11 cellular contexts compared by ENCODE assay signal in genomic region chr5:61163905-61164304, GRCh38. TPM values are rescaled to one million over a fixed set of nuclear protein-coding genes. Genes with fewer than 3 reads are reported as not detected.
DNase-seq lines count a peak whose midpoint lies in the region; ATAC-seq and TF ChIP-seq lines count a peak whose summit lies in the region.
"Had no signal": no experiment of that assay in that cellular context is flagged by ENCODE, and none has a peak within 500 bp of the region (broad histone marks: within the 10 kb centered on the region; RNA-seq: fewer than 3 reads in every experiment).

No MANE protein-coding gene starts in this region.

- H3K36me3 ChIP-seq in breast epithelium (no peaks in the 10 kb centered on the region), Panc1 (ENCODE audit: control insufficient read depth, insufficient read depth, low read length) (peaks cover 35% of the 10 kb centered on the region), iPS-18a (ENCODE audit: control insufficient read depth, low read depth, low read length) (peaks cover 17% of the 10 kb centered on the region), skeletal muscle satellite cell (ENCODE audit: insufficient read depth, low read length) (peaks cover 19% of the 10 kb centered on the region)

- H3K27ac ChIP-seq in breast epithelium (no peak overlapping the region), Panc1 (ENCODE audit: low read length) (peak overlapping the region; percentile 97), iPS-18a (ENCODE audit: low read length) (no peak overlapping the region)

- peaks cover 8% of the 10 kb centered on the region for H3K4me1 Mint-ChIP-seq in MCF 10A (ENCODE audit: insufficient read depth, unreplicated experiment)

- no TSS peak for BruUV-seq in MCF 10A (replicated peaks; lab: Mats Ljungman, UMichigan)
- no TSS peak for BruUV-seq in Panc1 (replicated peaks; lab: Mats Ljungman, UMichigan)

- peaks cover 35% of the 10 kb centered on the region for H3K36me3 Mint-ChIP-seq in MCF 10A (ENCODE audit: insufficient read depth, unreplicated experiment)

- no peaks in the 10 kb centered on the region for H3K9me3 Mint-ChIP-seq in MCF 10A (ENCODE audit: unreplicated experiment)
- H3K9me3 Mint-ChIP-seq: CD8-positive, alpha-beta T cell had no signal

- peak overlapping the region; percentile 95 for H3K4me2 ChIP-seq in skeletal muscle satellite cell (ENCODE audit: low read length)

- H3K27me3 Mint-ChIP-seq in MCF 10A (ENCODE audit: insufficient read depth, unreplicated experiment) = no peaks in the 10 kb centered on the region

- CTCF ChIA-PET in MCF 10A (lab: Yijun Ruan, JAX) (interaction anchor here (0.6 to 3.4 kb wide), 6 partner anchors 8 to 210 kb away, joined by 3 to 26 read pairs (median 3); no protein-coding TSS in a partner anchor), Panc1 (lab: Charles Lee) (no interaction called here)

- DNase-seq in MCF 10A (ENCODE audit: unreplicated experiment) = no peak
- DNase-seq in breast epithelium (ENCODE audit: low spot score in 2 of 2) = no peak
- no peak for DNase-seq in Panc1 (ENCODE audit: low read depth, low spot score)
- no peak for DNase-seq in iPS-NIHi11 (ENCODE audit: low spot score)
- DNase-seq in SKM-1 treated with dmso at 0.1 percent for 144 hours (lab: John Stamatoyannopoulos, UW; ENCODE audit: unreplicated experiment) = no peak
- DNase-seq in kidney tubule cell (ENCODE audit: low spot score) = no peak
- DNase-seq: activated CD4-positive, alpha-beta T cell treated with anti-CD3 and anti-CD28 coated beads for 1 hour; CD8-positive, alpha-beta T cell; effector CD4-positive, alpha-beta T cell had no signal

- no peak for TF ChIP-seq POLR2A in breast epithelium (IDR thresholded peaks at IDR 0.05)

- in situ Hi-C loops in Panc1 (cut with HindIII; ENCODE audit: low pct_unique_long_range_greater_than_20kb, low sequenced_read_pairs) = no loop called here

- POLR2A ChIA-PET in MCF 10A (lab: Yijun Ruan, JAX) (interaction anchor here (0.7 to 4.6 kb wide), 11 partner anchors 9 to 655 kb away, joined by 3 to 62 read pairs (median 4); partner anchors contain the start of gene ZSWIM6), Panc1 (lab: Charles Lee) (interaction anchor here (0.6 to 1.5 kb wide), 3 partner anchors 13 to 658 kb away, joined by 4 to 7 read pairs (median 5); partner anchors contain the start of gene ZSWIM6)

- H3K4me3 ChIP-seq in breast epithelium (peak overlapping the region in 1 of 3 donors; percentile 88), Panc1 (ENCODE audit: low read depth in 2 of 2, low read length in 2 of 2) (peak overlapping the region; percentile 96; a peak in 3 of 4 replicates), iPS-18a (ENCODE audit: low read length) (peak overlapping the region; percentile 73), skeletal muscle satellite cell (ENCODE audit: low read length) (peak overlapping the region; percentile 98)

- TF ChIP-seq CTCF in MCF 10A (IDR thresholded peaks at IDR 0.05; ENCODE audit: unreplicated experiment) (no peak), breast epithelium (IDR thresholded peaks at IDR 0.05) (no peak), Panc1 (IDR thresholded peaks at IDR 0.05) (no peak)

- peak overlapping the region; percentile 93 for H3K4me3 Mint-ChIP-seq in MCF 10A (ENCODE audit: unreplicated experiment)

- peaks cover 0 to 4% of the 10 kb centered on the region in 2 donors for H3K4me1 ChIP-seq in breast epithelium
- H3K4me1 ChIP-seq in Panc1 (ENCODE audit: control insufficient read depth, insufficient read depth, low read length) = peaks cover 30% of the 10 kb centered on the region
- H3K4me1 ChIP-seq in iPS-18a (ENCODE audit: control insufficient read depth, low read depth, low read length) = peaks cover 8% of the 10 kb centered on the region
- peaks cover 23% of the 10 kb centered on the region for H3K4me1 ChIP-seq in skeletal muscle satellite cell (ENCODE audit: control insufficient read depth, insufficient read depth, low read length)

- H3K9me3 ChIP-seq in breast epithelium = no peaks in the 10 kb centered on the region
- H3K9me3 ChIP-seq in Panc1 (ENCODE audit: control insufficient read depth, insufficient read depth, low read depth, low read length) = no peaks in the 10 kb centered on the region
- H3K9me3 ChIP-seq in iPS-18a (ENCODE audit: control insufficient read depth, low read depth, low read length) = no peaks in the 10 kb centered on the region
- no peaks in the 10 kb centered on the region for H3K9me3 ChIP-seq in skeletal muscle satellite cell (replicated peaks; ENCODE audit: low read length)

- no peak for ATAC-seq in Panc1
- ATAC-seq: CD8-positive, alpha-beta T cell had no signal

- intact Hi-C loops in MCF 10A (cut with micrococcal nuclease) (loop anchor here (2.0 to 5.0 kb wide), 4 partner anchors 111 to 243 kb away; no protein-coding TSS in a partner anchor), breast epithelium (cut with DNase I; ENCODE audit: low total_unique reads) (no loop called here), Panc1 (cut with micrococcal nuclease; ENCODE audit: unreplicated experiment) (loop anchor here (10.0 kb wide), 1 partner anchor 491 kb away; no protein-coding TSS in a partner anchor)

- H3K27me3 ChIP-seq in breast epithelium (no peaks in the 10 kb centered on the region), Panc1 (ENCODE audit: control insufficient read depth, insufficient read depth, low read length) (no peaks in the 10 kb centered on the region), iPS-18a (ENCODE audit: control insufficient read depth, insufficient read depth, low read length) (no peaks in the 10 kb centered on the region), skeletal muscle satellite cell (ENCODE audit: control insufficient read depth, insufficient read depth, low read length) (no peaks in the 10 kb centered on the region)

- H3K27ac Mint-ChIP-seq in MCF 10A (ENCODE audit: low read depth, unreplicated experiment) = no peak overlapping the region

- H3K9ac ChIP-seq in iPS-18a (ENCODE audit: low read length) (no peak overlapping the region), skeletal muscle satellite cell (ENCODE audit: low read depth, low read length) (no peak overlapping the region)

RNA-seq across cellular contexts. Expression of gene SMIM15, which starts 1.6 kb away (rescaled TPM):
- total RNA-seq in MCF 10A (2022) (92.5 and 95.8 TPM in 2 replicates), breast epithelium (10 to 100 TPM; 31.4 to 34.0 (median 31.8) TPM), Panc1 (2021; ENCODE audit: unreplicated experiment) (77.5 TPM)
- 50.9 TPM for polyA plus RNA-seq in Panc1 (2012; ENCODE audit: insufficient read length)
- total RNA-seq in skeletal muscle satellite cell (2012; rRNA removed) = 45.9 and 49.9 TPM in 2 replicates
